In genomic region chr20:34705008-34705382, GRCh38 we compare ENCODE assay signal across 8 cellular contexts. TPM values are rescaled to one million over a fixed set of nuclear protein-coding genes. Genes with fewer than 3 reads are reported as not detected.
DNase-seq lines count a peak whose midpoint lies in the region; ATAC-seq and TF ChIP-seq lines count a peak whose summit lies in the region.

No MANE protein-coding gene starts in this region.

- H3K9me3 ChIP-seq in A673 (ENCODE audit: low read depth, low read length, poor library complexity, severe bottlenecking) (no peaks in the 10 kb centered on the region), HUES64 (ENCODE audit: insufficient read depth, low read depth, low read length) (no peaks in the 10 kb centered on the region), mononuclear cell (ENCODE audit: low read depth, low read length) (no peaks in the 10 kb centered on the region)

- H3K27ac ChIP-seq in A673 (ENCODE audit: low read depth, low read length, poor library complexity, severe bottlenecking), result peak overlapping the region; percentile 99
- H3K27ac ChIP-seq in HUES64 (ENCODE audit: low read depth, low read length), result peak overlapping the region; percentile 98; the same call in 1 of the 2 replicates

- H3K4me3 ChIP-seq in A673 (ENCODE audit: low read depth, low read length, poor library complexity, severe bottlenecking) (peak overlapping the region; percentile 81), HUES64 (ENCODE audit: low read length) (peak overlapping the region; percentile 88), mononuclear cell (ENCODE audit: low read length) (peak overlapping the region; percentile 63)

- no peaks in the 10 kb centered on the region for H3K27me3 ChIP-seq in A673 (replicated peaks; ENCODE audit: insufficient read depth, low read depth, low read length, poor library complexity)
- H3K27me3 ChIP-seq in HUES64 (ENCODE audit: insufficient read depth, low read length), result peaks cover 24% of the 10 kb centered on the region
- H3K27me3 ChIP-seq in mononuclear cell (ENCODE audit: insufficient read depth, low read length), result no peaks in the 10 kb centered on the region

- POLR2A ChIA-PET in A673 (lab: Charles Lee; ENCODE audit: low non-redundant PET), result no interaction called here

- H3K27ac Mint-ChIP-seq in brain, result peak overlapping the region; percentile 93 to 99 (median 99)

- intact Hi-C loops in A673 (cut with micrococcal nuclease; ENCODE audit: unreplicated experiment), result loop anchor here (5.0 kb wide), 3 partner anchors 148 to 393 kb away; partner anchors contain the start of gene MAP1LC3A

- H3K4me1 ChIP-seq in A673 (ENCODE audit: insufficient read depth, low read length, poor library complexity, severe bottlenecking) (peaks cover 12% of the 10 kb centered on the region), HUES64 (ENCODE audit: insufficient read depth, low read length) (0 out of 2 replicates have a peak, but pooled peaks cover 3% of the 10 kb centered on the region), mononuclear cell (ENCODE audit: insufficient read depth, low read length) (peaks cover 42% of the 10 kb centered on the region)

- peak overlapping the region; percentile 94 to 97 (median 96) for H3K4me3 Mint-ChIP-seq in brain

- H3K9me3 Mint-ChIP-seq in brain, result peaks cover 0 to 5% (median 0%) of the 10 kb centered on the region in 5 experiments

- H3K36me3 Mint-ChIP-seq in brain, result no peaks in the 10 kb centered on the region

- BruUV-seq in A673 (replicated peaks; lab: Mats Ljungman, UMichigan), result TSS peak; percentile 66

- 57% methylated on average over 5 of the region's 5 CpGs for WGBS in HUES64

- peak overlapping the region; percentile 85; the same call in 1 of the 2 replicates for H3K9ac ChIP-seq in HUES64 (ENCODE audit: low read depth, low read length)

- TF ChIP-seq CTCF in A673 (conservative IDR thresholded peaks at IDR 0.05; ENCODE audit: low read depth, low read length), result no peak
- no peak for TF ChIP-seq CTCF in brain (conservative IDR thresholded peaks at IDR 0.05)

- peaks cover 52% of the 10 kb centered on the region for H3K4me1 Mint-ChIP-seq in brain

- peaks cover 25% of the 10 kb centered on the region for H3K27me3 Mint-ChIP-seq in brain

- H3K36me3 ChIP-seq in A673 (ENCODE audit: insufficient read depth, low read length, poor library complexity, severe bottlenecking), result no peaks in the 10 kb centered on the region
- no peaks in the 10 kb centered on the region for H3K36me3 ChIP-seq in HUES64 (ENCODE audit: insufficient read depth, low read length)

- CTCF ChIA-PET in A673 (lab: Charles Lee), result interaction anchor here (2.3 kb wide), 1 partner anchor 392 kb away, joined by 8 read pairs; no protein-coding TSS in a partner anchor

- ATAC-seq in HG02938 (IDR thresholded peaks at IDR 0.05; ENCODE audit: unreplicated experiment) (no peak), GM21360 (IDR thresholded peaks at IDR 0.05; ENCODE audit: unreplicated experiment) (no peak), HG02759 (IDR thresholded peaks at IDR 0.05; ENCODE audit: unreplicated experiment) (no peak)

- no peak for DNase-seq in A673 (ENCODE audit: low spot score)
- DNase-seq in SW480 (ENCODE audit: low spot score), result no peak

RNA-seq across cellular contexts. Expression of gene TP53INP2, which starts 0.9 kb away (rescaled TPM):
- total RNA-seq in A673 (2021), result 7.2 and 8.4 TPM in 2 replicates
- 4.1 TPM for polyA plus RNA-seq in HUES64 (2013, experiment 1 of 2)
- 4.4 TPM for polyA plus RNA-seq in HUES64 (2013, experiment 2 of 2)
- 169 TPM for polyA plus RNA-seq in brain (ENCODE audit: insufficient read depth, low read depth, low replicate concordance)
- 7.7 TPM for total RNA-seq in mononuclear cell

RNA-seq across cellular contexts. Expression of gene PIGU, which starts 28.1 kb away (rescaled TPM):
- 31.4 and 32.2 TPM in 2 replicates for total RNA-seq in A673 (2021)
- polyA plus RNA-seq in HUES64 (2013, experiment 1 of 2), result 30.6 TPM
- 36.8 TPM for polyA plus RNA-seq in HUES64 (2013, experiment 2 of 2)
- polyA plus RNA-seq in brain (ENCODE audit: insufficient read depth, low read depth, low replicate concordance), result 59.7 TPM
- total RNA-seq in mononuclear cell, result 4.3 TPM
